Comparison of ENCODE assay signal across 32 cellular contexts in genomic region chr15:96470682-96471290, GRCh38.
"Had no signal": no experiment of that assay in that cellular context is flagged by ENCODE, and none has a peak within 500 bp of the region (broad histone marks: within the 10 kb centered on the region; RNA-seq: fewer than 3 reads in every experiment).

No MANE protein-coding gene starts in this region.

- H3K27me3 Mint-ChIP-seq: activated CD4-positive, alpha-beta memory T cell treated with anti-CD3 and anti-CD28 coated beads, Interleukin-2, amount 10 ng/mL, durations not matched to agents 7 days and 5 days; activated CD4-positive, alpha-beta T cell treated with anti-CD3 and anti-CD28 coated beads, Interleukin-2, amount 10 ng/mL, durations not matched to agents 7 days and 5 days; activated T-helper 17 cell treated with anti-CD3 and anti-CD28 coated beads, Interleukin-2, amount 50 U/mL, for 72 hours; IgD-negative memory B cell had no signal

- H3K4me2 ChIP-seq: KMS-11 had no signal

- H3K27ac Mint-ChIP-seq: activated CD4-positive, alpha-beta memory T cell treated with anti-CD3 and anti-CD28 coated beads, Interleukin-2, amount 10 ng/mL, durations not matched to agents 7 days and 5 days; activated CD4-positive, alpha-beta T cell treated with anti-CD3 and anti-CD28 coated beads, Interleukin-2, amount 10 ng/mL, durations not matched to agents 7 days and 5 days; activated naive CD4-positive, alpha-beta T cell treated with anti-CD3 and anti-CD28 coated beads for 36 hours; activated naive CD8-positive, alpha-beta T cell; activated T-helper 17 cell treated with anti-CD3 and anti-CD28 coated beads, Interleukin-2, amount 50 U/mL, for 72 hours; IgD-negative memory B cell; T-cell had no signal

- H3K9ac ChIP-seq: KMS-11 had no signal

- ATAC-seq: activated T-helper 17 cell treated with anti-CD3 and anti-CD28 coated beads, Interleukin-2, amount 50 U/mL, for 72 hours; Panc1; T-cell had no signal

- H3K4me1 ChIP-seq: SJSA1 had no signal

- H3K27ac ChIP-seq: cardiac muscle cell, KMS-11, SJSA1, VCaP had no signal

- H3K4me1 Mint-ChIP-seq: activated CD4-positive, alpha-beta memory T cell treated with anti-CD3 and anti-CD28 coated beads, Interleukin-2, amount 10 ng/mL, durations not matched to agents 7 days and 5 days; activated CD4-positive, alpha-beta T cell treated with anti-CD3 and anti-CD28 coated beads, Interleukin-2, amount 10 ng/mL, durations not matched to agents 7 days and 5 days; activated T-helper 17 cell treated with anti-CD3 and anti-CD28 coated beads, Interleukin-2, amount 50 U/mL, for 72 hours; IgD-negative memory B cell; T-cell had no signal

- H3K36me3 Mint-ChIP-seq: activated naive CD8-positive, alpha-beta T cell; brain; IgD-negative memory B cell; T-cell had no signal

- DNase-seq: activated CD4-positive, alpha-beta memory T cell treated with anti-CD3 and anti-CD28 coated beads, Interleukin-2, amount 10 ng/mL, durations not matched to agents 7 days and 5 days; activated CD4-positive, alpha-beta T cell treated with anti-CD3 and anti-CD28 coated beads, Interleukin-2, amount 10 ng/mL, durations not matched to agents 7 days and 5 days; activated CD4-positive, CD25-positive, alpha-beta regulatory T cell; activated gamma-delta T cell; activated naive CD4-positive, alpha-beta T cell treated with anti-CD3 and anti-CD28 coated beads for 36 hours; activated T-cell treated with anti-CD3 and anti-CD28 coated beads for 4 hours; activated T-cell treated with anti-CD3 and anti-CD28 coated beads, Interleukin-2, amount 50 U/mL, for 48 hours; amygdala; cerebellar nuclear complex; NCI-H1092 treated with DMSO at 0.1 percent for 48 hours; NCI-H1417 treated with DMSO at 0.1 percent for 48 hours; NCI-H1694; NCI-H2029; NCI-H446; NCI-H524; NCI-H774; NK-92 treated with Interleukin-12 subunit alpha and Interleukin-12 subunit beta, amount 100 ng/mL, for 24 hours; OCI-M1; RPMI8226; SHP77; T-cell; T-helper 2 cell; T1000 had no signal

- H3K9me3 Mint-ChIP-seq: activated CD4-positive, alpha-beta memory T cell treated with anti-CD3 and anti-CD28 coated beads, Interleukin-2, amount 10 ng/mL, durations not matched to agents 7 days and 5 days; activated CD4-positive, alpha-beta T cell treated with anti-CD3 and anti-CD28 coated beads, Interleukin-2, amount 10 ng/mL, durations not matched to agents 7 days and 5 days; activated naive CD4-positive, alpha-beta T cell treated with anti-CD3 and anti-CD28 coated beads for 36 hours had no signal

- H3K4me3 Mint-ChIP-seq: activated CD4-positive, alpha-beta memory T cell treated with anti-CD3 and anti-CD28 coated beads, Interleukin-2, amount 10 ng/mL, durations not matched to agents 7 days and 5 days; activated CD4-positive, alpha-beta T cell treated with anti-CD3 and anti-CD28 coated beads, Interleukin-2, amount 10 ng/mL, durations not matched to agents 7 days and 5 days; activated naive CD4-positive, alpha-beta T cell treated with anti-CD3 and anti-CD28 coated beads for 36 hours; activated naive CD8-positive, alpha-beta T cell; activated T-helper 17 cell treated with anti-CD3 and anti-CD28 coated beads, Interleukin-2, amount 50 U/mL, for 72 hours; brain; IgD-negative memory B cell; T-cell had no signal

- H3K9me3 ChIP-seq: SJSA1 had no signal
